In genomic region chr3:49093853-49094767, GRCh38 we compare ENCODE assay signal across 8 cellular contexts. TPM values are rescaled to one million over a fixed set of nuclear protein-coding genes. Genes with fewer than 3 reads are reported as not detected.
DNase-seq lines count a peak whose midpoint lies in the region; ATAC-seq and TF ChIP-seq lines count a peak whose summit lies in the region.

A gene with protein sequence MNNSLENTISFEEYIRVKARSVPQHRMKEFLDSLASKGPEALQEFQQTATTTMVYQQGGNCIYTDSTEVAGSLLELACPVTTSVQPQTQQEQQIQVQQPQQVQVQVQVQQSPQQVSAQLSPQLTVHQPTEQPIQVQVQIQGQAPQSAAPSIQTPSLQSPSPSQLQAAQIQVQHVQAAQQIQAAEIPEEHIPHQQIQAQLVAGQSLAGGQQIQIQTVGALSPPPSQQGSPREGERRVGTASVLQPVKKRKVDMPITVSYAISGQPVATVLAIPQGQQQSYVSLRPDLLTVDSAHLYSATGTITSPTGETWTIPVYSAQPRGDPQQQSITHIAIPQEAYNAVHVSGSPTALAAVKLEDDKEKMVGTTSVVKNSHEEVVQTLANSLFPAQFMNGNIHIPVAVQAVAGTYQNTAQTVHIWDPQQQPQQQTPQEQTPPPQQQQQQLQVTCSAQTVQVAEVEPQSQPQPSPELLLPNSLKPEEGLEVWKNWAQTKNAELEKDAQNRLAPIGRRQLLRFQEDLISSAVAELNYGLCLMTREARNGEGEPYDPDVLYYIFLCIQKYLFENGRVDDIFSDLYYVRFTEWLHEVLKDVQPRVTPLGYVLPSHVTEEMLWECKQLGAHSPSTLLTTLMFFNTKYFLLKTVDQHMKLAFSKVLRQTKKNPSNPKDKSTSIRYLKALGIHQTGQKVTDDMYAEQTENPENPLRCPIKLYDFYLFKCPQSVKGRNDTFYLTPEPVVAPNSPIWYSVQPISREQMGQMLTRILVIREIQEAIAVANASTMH (minus strand): TSS chr3:49094071. CDS start chr3:49077017, 17,054 bp downstream.

- peaks cover 59% of the 10 kb centered on the region for H3K36me3 Mint-ChIP-seq in CD4-positive, alpha-beta T cell (ENCODE audit: low read depth)

- H3K4me3 Mint-ChIP-seq in CD4-positive, alpha-beta T cell = peak within 1 kb of the TSS; percentile 96

- ATAC-seq in CD4-positive, alpha-beta T cell (ENCODE audit: poor library complexity) = peak; percentile 76
- ATAC-seq in GM19397 (IDR thresholded peaks at IDR 0.05; ENCODE audit: unreplicated experiment) = peak; percentile 72
- peak; percentile 67 for ATAC-seq in HG03571 (IDR thresholded peaks at IDR 0.05; ENCODE audit: unreplicated experiment)

- peaks cover 46% of the 10 kb centered on the region for H3K4me1 Mint-ChIP-seq in CD4-positive, alpha-beta T cell (ENCODE audit: low read depth)

- H3K27me3 Mint-ChIP-seq in CD4-positive, alpha-beta T cell = no peaks in the 10 kb centered on the region

- intact Hi-C loops in CD4-positive, alpha-beta T cell (cut with DNase I, micrococcal nuclease) = loop anchor here (1.0 to 5.0 kb wide), 14 partner anchors 10 to 1617 kb away; partner anchors contain the start of genes QARS1 (in 2 of the 2), CCDC71 (in 1 of the 2), DAG1 (in 1 of the 2) and NDUFAF3 (in 1 of the 2)

- peaks cover 6 to 21% (median 12%) of the 10 kb centered on the region in 4 donors for H3K36me3 ChIP-seq in liver (ENCODE audit: control insufficient read depth in 4 of 4, insufficient read depth in 3 of 4, low read depth in 1 of 4, low read length in 3 of 4)

- peak within 1 kb of the TSS; percentile 84 to 98 (median 95) for H3K4me3 ChIP-seq in liver (ENCODE audit: low read depth in 1 of 3, low read length in 3 of 3)

- POLR2A ChIA-PET in CD4-positive, alpha-beta T cell (lab: Charles Lee) = interaction anchor here (0.6 to 3.6 kb wide), 45 partner anchors 10 to 1475 kb away, joined by 3 to 92 read pairs (median 5); partner anchors contain the start of genes AMIGO3, ARIH2, CELSR3 and DAG1

- H3K4me1 ChIP-seq in liver (ENCODE audit: control insufficient read depth in 4 of 4, insufficient read depth in 4 of 4, low read length in 3 of 4) = peaks cover 0 to 30% (median 26%) of the 10 kb centered on the region in 4 donors

- H3K9me3 ChIP-seq in CD4-positive, alpha-beta T cell (ENCODE audit: control insufficient read depth, low read length) = no peaks in the 10 kb centered on the region
- H3K9me3 ChIP-seq in liver (ENCODE audit: control insufficient read depth in 4 of 4, low read length in 3 of 4) = no peaks in the 10 kb centered on the region

- H3K27ac Mint-ChIP-seq in CD4-positive, alpha-beta T cell = peak within 1 kb of the TSS; percentile 95

- TF ChIP-seq RAD21 in liver (IDR thresholded peaks at IDR 0.05) = peak in 1 of 2 donors; percentile 69

- H3K27me3 ChIP-seq in CD4-positive, alpha-beta T cell (ENCODE audit: control insufficient read depth, insufficient read depth, low read length) = no peaks in the 10 kb centered on the region
- no peaks in the 10 kb centered on the region for H3K27me3 ChIP-seq in liver (ENCODE audit: control insufficient read depth in 4 of 4, insufficient read depth in 4 of 4, low read length in 3 of 4)

- DNase-seq in CD4-positive, alpha-beta T cell = peak; percentile 91 to 96 (median 93)
- DNase-seq in NCI-H774 (lab: John Stamatoyannopoulos, UW) (peak; percentile 84), dermis blood vessel endothelial cell (peak; percentile 98)
- peak; percentile 95 to 96 for DNase-seq in activated CD4-positive, alpha-beta T cell treated with anti-CD3 and anti-CD28 coated beads, Interleukin-2, amount 50 U/mL, for 4 hours
- DNase-seq in stimulated activated CD4-positive, alpha-beta T cell treated with anti-CD3 and anti-CD28 coated beads, Interleukin-4, amount 100 ng/mL, for 24 hours = peak; percentile 97

- no peaks in the 10 kb centered on the region for H3K9me3 Mint-ChIP-seq in CD4-positive, alpha-beta T cell

- peak; percentile 57 for TF ChIP-seq CTCF in CD4-positive, alpha-beta T cell (IDR thresholded peaks at IDR 0.05)
- TF ChIP-seq CTCF in liver (IDR thresholded peaks at IDR 0.05; ENCODE audit: low read depth, low read length, missing input control) = peak; percentile 46

- CTCF ChIA-PET in CD4-positive, alpha-beta T cell (lab: Charles Lee) = interaction anchor here (0.6 to 3.8 kb wide), 29 partner anchors 9 to 459 kb away, joined by 3 to 28 read pairs (median 5); partner anchors contain the start of genes IMPDH2, KLHDC8B, NDUFAF3 and QARS1

- peak within 1 kb of the TSS; percentile 70 to 88 for H3K9ac ChIP-seq in liver (ENCODE audit: low read depth in 1 of 2, low read length in 2 of 2)

- under 1% methylated on average over 65 of the region's 65 CpGs for WGBS in liver

- peak within 1 kb of the TSS; percentile 74 for H3K27ac ChIP-seq in CD4-positive, alpha-beta T cell (ENCODE audit: low read depth, low read length)
- H3K27ac ChIP-seq in liver (ENCODE audit: low read depth in 1 of 2, low read length in 2 of 2) = peak within 1 kb of the TSS; percentile 94 to 95

TF ChIP-seq in liver, 16 proteins besides CTCF, POLR2A, EP300 and RAD21:
- TF ChIP-seq FOXA1 (IDR thresholded peaks at IDR 0.05) (no peak), YY1 (IDR thresholded peaks at IDR 0.05) (peak; percentile 97), SP1 (IDR thresholded peaks at IDR 0.05) (peak; percentile 96), HNF4A (conservative IDR thresholded peaks at IDR 0.05) (peak; percentile 76 to 81), MAX (IDR thresholded peaks at IDR 0.05) (peak; percentile 95), JUND (IDR thresholded peaks at IDR 0.05) (peak; percentile 13 to 49), RXRA (IDR thresholded peaks at IDR 0.05) (peak; percentile 52 to 88), HNF4G (IDR thresholded peaks at IDR 0.05) (peak; percentile 55), FOXA2 (IDR thresholded peaks at IDR 0.05) (peak; percentile 1), NR2F2 (IDR thresholded peaks at IDR 0.05) (peak; percentile 75), ZBTB33 (IDR thresholded peaks at IDR 0.05) (peak; percentile 99), EGR1 (IDR thresholded peaks at IDR 0.05; ENCODE audit: low read depth in 2 of 2) (peak; percentile 98 to 100), GABPA (IDR thresholded peaks at IDR 0.05 in 1 of 2, conservative IDR thresholded peaks at IDR 0.05 in 1 of 2) (peak in 1 of 2 donors; percentile 81), TAF1 (conservative IDR thresholded peaks at IDR 0.05) (peak; percentile 85), ATF3 (IDR thresholded peaks at IDR 0.05) (no peak), REST (IDR thresholded peaks at IDR 0.05) (peak; percentile 80)

RNA-seq across cellular contexts. Expression of the gene that starts here (rescaled TPM):
- total RNA-seq in CD4-positive, alpha-beta T cell = 100 to 1,000 TPM; 210 to 255 TPM
- total RNA-seq in dermis blood vessel endothelial cell (62.0 and 110 TPM in 2 replicates), liver (10 to 100 TPM; 32.5 to 35.1 TPM)
- 10 to 100 TPM; 17.3 to 19.0 TPM for polyA plus RNA-seq in liver

Comparison
In these comparisons a context has a peak if more than half of its experiments do, and no peak if none do; other contexts are left out.
1. Peak in every context shown above with its lines: DNase-seq, ATAC-seq, H3K4me3 ChIP-seq and H3K27ac ChIP-seq.